ENCODE assay signal across 8 cellular contexts in the genomic region with DNA sequence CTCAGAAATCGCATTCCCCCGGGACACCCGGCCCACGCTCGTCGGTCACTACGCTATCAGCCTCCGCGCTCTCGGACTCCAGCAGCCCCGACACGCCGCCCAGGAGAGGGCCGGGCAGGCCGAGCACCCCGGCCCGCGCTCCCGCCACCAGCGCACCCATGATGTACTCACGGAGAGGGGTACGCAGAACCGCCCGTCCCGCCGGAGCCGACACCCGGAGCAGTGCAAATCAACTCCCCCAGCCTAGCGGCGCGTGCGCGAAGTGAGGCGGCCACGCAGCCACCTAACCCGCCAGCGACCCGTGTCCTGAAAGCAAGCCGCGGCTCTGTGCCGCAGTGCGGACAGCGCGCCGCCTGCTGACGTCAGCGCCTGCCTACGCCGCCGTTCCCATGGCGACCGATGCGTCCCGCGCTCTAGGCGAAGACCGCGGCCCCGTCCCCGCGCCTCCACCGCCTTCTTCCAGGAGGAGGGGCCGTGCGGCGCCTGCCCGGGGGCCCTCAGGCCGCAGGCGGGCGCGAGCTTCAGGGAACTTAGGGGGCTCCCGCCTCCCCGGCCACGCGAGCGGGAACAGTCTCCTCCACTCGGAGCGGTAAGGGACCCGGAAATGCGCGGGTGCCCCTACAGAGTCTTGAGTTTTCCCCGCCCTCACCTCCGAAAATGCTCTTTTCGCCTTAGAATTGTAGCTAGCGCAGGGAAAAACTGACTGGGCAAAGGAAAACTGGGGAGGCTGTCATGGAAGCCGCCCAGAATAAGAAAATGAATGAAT. TPM values are rescaled to one million over a fixed set of nuclear protein-coding genes. Genes with fewer than 3 reads are reported as not detected.
A peak's percentile ranks its signal among the peaks of the same experiment; 100 is the strongest.
DNase-seq lines count a peak whose midpoint lies in the region; ATAC-seq and TF ChIP-seq lines count a peak whose summit lies in the region.

Gene AHI1, minus strand, starts transcription at position 329 of the 766 bp plus-strand sequence. CDS start 5,503 bp downstream, outside the sequence.

- H3K9me2 ChIP-seq in neural cell (ENCODE audit: insufficient read depth, low read length), result no peaks in the 10 kb centered on the region

- TF ChIP-seq CTCF in RWPE1 (conservative IDR thresholded peaks at IDR 0.05; ENCODE audit: low read depth), result no peak
- TF ChIP-seq CTCF in neural cell (IDR thresholded peaks at IDR 0.05; ENCODE audit: poor library complexity, severe bottlenecking), result peak; percentile 34

- POLR2A ChIA-PET in RWPE1 (lab: Yijun Ruan, JAX; ENCODE audit: low non-redundant PET), result no interaction called here

- H2AFZ ChIP-seq in neural cell (ENCODE audit: low read depth, low read length), result peak within 1 kb of the TSS; percentile 88

- peak within 1 kb of the TSS; percentile 94 for H3K9ac ChIP-seq in ES-I3 (ENCODE audit: low read depth, low read length)
- peak within 1 kb of the TSS; percentile 84 for H3K9ac ChIP-seq in neural cell (ENCODE audit: low read length)

- no peak within 1 kb of the TSS for H3K4me3 Mint-ChIP-seq in activated T-helper 2 cell treated with anti-CD3 and anti-CD28 coated beads, Interferon-gamma antibody, Interleukin-2, Interleukin-4, amounts not matched to agents 10 μg/mL and 5 μg/mL and 100 μg/mL, durations not matched to agents 14 hours and 24 hours and 36 hours (ENCODE audit: low read depth)
- H3K4me3 Mint-ChIP-seq in stimulated activated naive CD8-positive, alpha-beta T cell treated with anti-CD3 and anti-CD28 coated beads, Interleukin-15, amount 100 ng/mL, for 72 hours, result no peak within 1 kb of the TSS

- H3K27ac ChIP-seq in RWPE1, result peak within 1 kb of the TSS; percentile 95
- peak within 1 kb of the TSS; percentile 87 for H3K27ac ChIP-seq in neural cell (ENCODE audit: low read length)

- DNase-seq in GOT3 (lab: John Stamatoyannopoulos, UW) (peak; percentile 83), Kasumi-1 (lab: John Stamatoyannopoulos, UW) (peak; percentile 49 to 58), RWPE1 (ENCODE audit: low spot score) (peak; percentile 83), fibroblast of the conjunctiva (ENCODE audit: low read depth) (peak; percentile 87)
- peak; percentile 88 for DNase-seq in activated T-helper 2 cell treated with anti-CD3 and anti-CD28 coated beads, Interferon-gamma antibody, Interleukin-2, Interleukin-4, amounts not matched to agents 10 μg/mL and 5 μg/mL and 100 μg/mL, durations not matched to agents 14 hours and 24 hours and 36 hours (ENCODE audit: low spot score)
- DNase-seq in stimulated activated naive CD8-positive, alpha-beta T cell treated with anti-CD3 and anti-CD28 coated beads, Interleukin-15, amount 100 ng/mL, for 72 hours, result peak; percentile 88 to 91

- CTCF ChIA-PET in RWPE1 (lab: Yijun Ruan, JAX), result interaction anchor here (0.6 kb wide), 2 partner anchors 176 to 732 kb away, joined by 3 read pairs; no protein-coding TSS in a partner anchor

- peaks cover 8% of the 10 kb centered on the region for H3K79me2 ChIP-seq in neural cell (replicated peaks; ENCODE audit: insufficient read depth, low read length)

- no peak for TF ChIP-seq RAD21 in neural cell (conservative IDR thresholded peaks at IDR 0.05)

- no peaks in the 10 kb centered on the region for H4K20me1 ChIP-seq in neural cell (ENCODE audit: insufficient read depth)

- intact Hi-C loops in activated T-helper 2 cell treated with anti-CD3 and anti-CD28 coated beads, Interferon-gamma antibody, Interleukin-2, Interleukin-4, amounts not matched to agents 10 μg/mL and 5 μg/mL and 100 μg/mL, durations not matched to agents 14 hours and 24 hours and 36 hours (cut with micrococcal nuclease), result loop anchor here (1.0 to 10.0 kb wide), 6 partner anchors 40 to 793 kb away; partner anchors contain the start of gene MTFR2

- H3F3A ChIP-seq in neural cell (ENCODE audit: insufficient read depth, low read length, poor library complexity, severe bottlenecking), result peaks cover 3% of the 10 kb centered on the region

- H3K36me3 Mint-ChIP-seq in activated T-helper 2 cell treated with anti-CD3 and anti-CD28 coated beads, Interferon-gamma antibody, Interleukin-2, Interleukin-4, amounts not matched to agents 10 μg/mL and 5 μg/mL and 100 μg/mL, durations not matched to agents 14 hours and 24 hours and 36 hours (ENCODE audit: low read depth), result peaks cover 45% of the 10 kb centered on the region

- peak; percentile 62 for TF ChIP-seq EP300 in neural cell (conservative IDR thresholded peaks at IDR 0.05; ENCODE audit: poor library complexity, severe bottlenecking)

- H3K4me3 ChIP-seq in neural cell (ENCODE audit: low read length), result peak within 1 kb of the TSS; percentile 96

- H3K27me3 Mint-ChIP-seq in activated T-helper 2 cell treated with anti-CD3 and anti-CD28 coated beads, Interferon-gamma antibody, Interleukin-2, Interleukin-4, amounts not matched to agents 10 μg/mL and 5 μg/mL and 100 μg/mL, durations not matched to agents 14 hours and 24 hours and 36 hours (ENCODE audit: low read depth), result no peaks in the 10 kb centered on the region
- no peaks in the 10 kb centered on the region for H3K27me3 Mint-ChIP-seq in stimulated activated naive CD8-positive, alpha-beta T cell treated with anti-CD3 and anti-CD28 coated beads, Interleukin-15, amount 100 ng/mL, for 72 hours

- no peak within 1 kb of the TSS for H3K27ac Mint-ChIP-seq in activated T-helper 2 cell treated with anti-CD3 and anti-CD28 coated beads, Interferon-gamma antibody, Interleukin-2, Interleukin-4, amounts not matched to agents 10 μg/mL and 5 μg/mL and 100 μg/mL, durations not matched to agents 14 hours and 24 hours and 36 hours
- no peak within 1 kb of the TSS for H3K27ac Mint-ChIP-seq in stimulated activated naive CD8-positive, alpha-beta T cell treated with anti-CD3 and anti-CD28 coated beads, Interleukin-15, amount 100 ng/mL, for 72 hours

- H3K9me3 Mint-ChIP-seq in activated T-helper 2 cell treated with anti-CD3 and anti-CD28 coated beads, Interferon-gamma antibody, Interleukin-2, Interleukin-4, amounts not matched to agents 10 μg/mL and 5 μg/mL and 100 μg/mL, durations not matched to agents 14 hours and 24 hours and 36 hours, result no peaks in the 10 kb centered on the region
- no peaks in the 10 kb centered on the region for H3K9me3 Mint-ChIP-seq in stimulated activated naive CD8-positive, alpha-beta T cell treated with anti-CD3 and anti-CD28 coated beads, Interleukin-15, amount 100 ng/mL, for 72 hours

- H3K27me3 ChIP-seq in neural cell (ENCODE audit: insufficient read depth, low read depth, low read length), result no peaks in the 10 kb centered on the region

- ATAC-seq in stimulated activated naive CD8-positive, alpha-beta T cell treated with anti-CD3 and anti-CD28 coated beads, Interleukin-15, amount 100 ng/mL, for 72 hours, result peak; percentile 91

- no peaks in the 10 kb centered on the region for H3K4me1 ChIP-seq in ES-I3 (ENCODE audit: insufficient read depth, low read length)

- peaks cover 20% of the 10 kb centered on the region for H3K4me1 Mint-ChIP-seq in activated T-helper 2 cell treated with anti-CD3 and anti-CD28 coated beads, Interferon-gamma antibody, Interleukin-2, Interleukin-4, amounts not matched to agents 10 μg/mL and 5 μg/mL and 100 μg/mL, durations not matched to agents 14 hours and 24 hours and 36 hours (ENCODE audit: low read depth)
- peaks cover 16% of the 10 kb centered on the region for H3K4me1 Mint-ChIP-seq in stimulated activated naive CD8-positive, alpha-beta T cell treated with anti-CD3 and anti-CD28 coated beads, Interleukin-15, amount 100 ng/mL, for 72 hours

- H3K36me3 ChIP-seq in ES-I3 (ENCODE audit: insufficient read depth, low read length) (no peaks in the 10 kb centered on the region), neural cell (ENCODE audit: insufficient read depth, low read length) (no peaks in the 10 kb centered on the region)

- H3K9me3 ChIP-seq in ES-I3 (ENCODE audit: control insufficient read depth, insufficient read depth, low read length) (no peaks in the 10 kb centered on the region), neural cell (ENCODE audit: low read length) (no peaks in the 10 kb centered on the region)

- H3K4me2 ChIP-seq in neural cell (ENCODE audit: low read length), result peak within 1 kb of the TSS; percentile 53

TF ChIP-seq in neural cell, 6 proteins besides CTCF, POLR2A, EP300 and RAD21:
- TF ChIP-seq POLR2AphosphoS5 (IDR thresholded peaks at IDR 0.05) (peak; percentile 85), TAF1 (IDR thresholded peaks at IDR 0.05; ENCODE audit: low read depth) (peak; percentile 32), EZH2 (IDR thresholded peaks at IDR 0.05; ENCODE audit: borderline replicate concordance, insufficient read depth, low read length, poor library complexity, severe bottlenecking) (no peak), SMC3 (conservative IDR thresholded peaks at IDR 0.05; ENCODE audit: poor library complexity) (no peak), MXI1 (conservative IDR thresholded peaks at IDR 0.05; ENCODE audit: poor library complexity, severe bottlenecking) (peak; percentile 90)
- TF ChIP-seq, protein P1, sequence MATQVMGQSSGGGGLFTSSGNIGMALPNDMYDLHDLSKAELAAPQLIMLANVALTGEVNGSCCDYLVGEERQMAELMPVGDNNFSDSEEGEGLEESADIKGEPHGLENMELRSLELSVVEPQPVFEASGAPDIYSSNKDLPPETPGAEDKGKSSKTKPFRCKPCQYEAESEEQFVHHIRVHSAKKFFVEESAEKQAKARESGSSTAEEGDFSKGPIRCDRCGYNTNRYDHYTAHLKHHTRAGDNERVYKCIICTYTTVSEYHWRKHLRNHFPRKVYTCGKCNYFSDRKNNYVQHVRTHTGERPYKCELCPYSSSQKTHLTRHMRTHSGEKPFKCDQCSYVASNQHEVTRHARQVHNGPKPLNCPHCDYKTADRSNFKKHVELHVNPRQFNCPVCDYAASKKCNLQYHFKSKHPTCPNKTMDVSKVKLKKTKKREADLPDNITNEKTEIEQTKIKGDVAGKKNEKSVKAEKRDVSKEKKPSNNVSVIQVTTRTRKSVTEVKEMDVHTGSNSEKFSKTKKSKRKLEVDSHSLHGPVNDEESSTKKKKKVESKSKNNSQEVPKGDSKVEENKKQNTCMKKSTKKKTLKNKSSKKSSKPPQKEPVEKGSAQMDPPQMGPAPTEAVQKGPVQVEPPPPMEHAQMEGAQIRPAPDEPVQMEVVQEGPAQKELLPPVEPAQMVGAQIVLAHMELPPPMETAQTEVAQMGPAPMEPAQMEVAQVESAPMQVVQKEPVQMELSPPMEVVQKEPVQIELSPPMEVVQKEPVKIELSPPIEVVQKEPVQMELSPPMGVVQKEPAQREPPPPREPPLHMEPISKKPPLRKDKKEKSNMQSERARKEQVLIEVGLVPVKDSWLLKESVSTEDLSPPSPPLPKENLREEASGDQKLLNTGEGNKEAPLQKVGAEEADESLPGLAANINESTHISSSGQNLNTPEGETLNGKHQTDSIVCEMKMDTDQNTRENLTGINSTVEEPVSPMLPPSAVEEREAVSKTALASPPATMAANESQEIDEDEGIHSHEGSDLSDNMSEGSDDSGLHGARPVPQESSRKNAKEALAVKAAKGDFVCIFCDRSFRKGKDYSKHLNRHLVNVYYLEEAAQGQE (IDR thresholded peaks at IDR 0.05; ENCODE audit: borderline replicate concordance), result peak; percentile 43

RNA-seq across cellular contexts. Expression of gene AHI1, which starts in this region (rescaled TPM):
- total RNA-seq in activated T-helper 2 cell treated with anti-CD3 and anti-CD28 coated beads, Interferon-gamma antibody, Interleukin-2, Interleukin-4, amounts not matched to agents 10 μg/mL and 5 μg/mL and 100 μg/mL, durations not matched to agents 14 hours and 24 hours and 36 hours, result 201 and 203 TPM in 2 replicates
- 54.7 and 58.2 TPM in 2 replicates for polyA plus RNA-seq in neural cell
- polyA minus RNA-seq in neural cell, result 41.4 and 56.8 TPM in 2 replicates

Comparison
In these comparisons a context has a peak if more than half of its experiments do, and no peak if none do; other contexts are left out.
1. Peak in every context shown above with its lines: DNase-seq, ATAC-seq, H3K4me3 ChIP-seq and H3K27ac ChIP-seq.